15 cellular contexts compared by ENCODE assay signal in the genomic region with DNA sequence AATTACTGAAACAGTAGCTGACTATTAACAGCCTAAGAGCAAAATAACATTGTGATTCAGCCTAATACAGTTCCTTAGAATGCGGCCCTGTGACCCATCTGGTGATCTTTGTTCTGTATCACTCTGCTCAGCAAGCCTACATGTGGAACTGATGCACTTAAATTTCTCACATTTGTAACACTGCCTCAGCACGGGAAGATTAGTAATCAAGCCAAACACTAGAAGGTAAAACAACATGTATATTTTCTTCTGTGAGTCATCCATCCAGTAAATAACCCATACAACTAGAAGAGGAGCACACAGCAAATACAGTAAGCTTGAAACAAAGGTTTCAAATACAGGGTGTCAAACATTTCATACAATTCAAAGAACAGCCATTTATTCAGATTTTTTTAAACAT.
DNase-seq lines count a peak whose midpoint lies in the region; TF ChIP-seq lines count a peak whose summit lies in the region.
"Had no signal": no experiment of that assay in that cellular context is flagged by ENCODE, and none has a peak within 500 bp of the region (broad histone marks: within the 10 kb centered on the region; RNA-seq: fewer than 3 reads in every experiment).

No MANE protein-coding gene starts in this region.

- no peaks in the 10 kb centered on the region for H3K27me3 ChIP-seq in fibroblast of lung (ENCODE audit: control insufficient read depth, insufficient read depth, low read length)
- H3K27me3 ChIP-seq: BLaER1, MG63, thyroid gland had no signal

- DNase-seq in HCEC 1CT (peak; percentile 14), astrocyte of the hippocampus (ENCODE audit: low read depth, low spot score) (peak; percentile 17), fibroblast of lung (ENCODE audit: low read depth in 2 of 2) (peak; percentile 2 to 17), renal cortical epithelial cell (ENCODE audit: low read depth) (peak; percentile 92), NCI-H748 (lab: John Stamatoyannopoulos, UW; ENCODE audit: unreplicated experiment) (no peak), cerebellar nuclear complex (lab: John Stamatoyannopoulos, UW) (no peak), cardiac septum (ENCODE audit: low spot score) (no peak)
- DNase-seq: islet precursor cell; MG63; naive thymus-derived CD4-positive, alpha-beta T cell; NCI-H2227 treated with DMSO at 0.1 percent for 48 hours; psoas muscle; T-cell; thyroid gland had no signal

- no peak overlapping the region for H3K4me2 ChIP-seq in fibroblast of lung (ENCODE audit: extremely low read depth, insufficient read depth, low read length)
- H3K4me2 ChIP-seq: BLaER1 had no signal

- no peak overlapping the region for H3K4me3 ChIP-seq in fibroblast of lung (replicated peaks in 1 of 4; ENCODE audit: control extremely low read depth in 1 of 4, insufficient read depth in 1 of 4, low read depth in 3 of 4, low read length in 4 of 4)
- H3K4me3 ChIP-seq: BLaER1, MG63, psoas muscle, thyroid gland had no signal

- intact Hi-C loops in cardiac septum (cut with DNase I): no loop called here

- no peak for TF ChIP-seq CTCF in fibroblast of lung (conservative IDR thresholded peaks at IDR 0.05 in 1 of 2, IDR thresholded peaks at IDR 0.05 in 1 of 2; ENCODE audit: low read depth in 1 of 2, low read length in 2 of 2)

- no peaks in the 10 kb centered on the region for H3K4me1 ChIP-seq in fibroblast of lung (ENCODE audit: control insufficient read depth, extremely low read depth, insufficient read depth, low read length)
- H3K4me1 ChIP-seq: psoas muscle, thyroid gland had no signal

- H2AFZ ChIP-seq in fibroblast of lung (ENCODE audit: low read length): no peak overlapping the region

- H3K79me2 ChIP-seq in fibroblast of lung (ENCODE audit: control insufficient read depth, insufficient read depth, low read length): no peaks in the 10 kb centered on the region

- H3K36me3 ChIP-seq in fibroblast of lung (ENCODE audit: control insufficient read depth, insufficient read depth, low read length): no peaks in the 10 kb centered on the region
- H3K36me3 ChIP-seq: BLaER1, MG63, thyroid gland had no signal

- no peak overlapping the region for H3K9ac ChIP-seq in fibroblast of lung (ENCODE audit: insufficient read depth, low read length)
- H3K9ac ChIP-seq: BLaER1 had no signal

- H3K27ac ChIP-seq in fibroblast of lung (ENCODE audit: insufficient read depth, low read length): no peak overlapping the region
- H3K27ac ChIP-seq: BLaER1, psoas muscle, thyroid gland had no signal

- H4K20me1 ChIP-seq in fibroblast of lung (ENCODE audit: control insufficient read depth, extremely low read depth, insufficient read depth, low read length): no peaks in the 10 kb centered on the region
- H4K20me1 ChIP-seq: BLaER1 had no signal

- no peaks in the 10 kb centered on the region for H3K9me3 ChIP-seq in fibroblast of lung (ENCODE audit: control insufficient read depth, insufficient read depth, low read depth, low read length)
- H3K9me3 ChIP-seq: thyroid gland had no signal

Comparison
In these comparisons a context has a peak if more than half of its experiments do, and no peak if none do; other contexts are left out.
1. DNase-seq: peak in HCEC 1CT (single experiment), astrocyte of the hippocampus (single experiment), fibroblast of lung (2 of 2) and renal cortical epithelial cell (single experiment); none in NCI-H748 (single experiment), cerebellar nuclear complex (0 of 2) and cardiac septum (single experiment).